Comparison of ENCODE assay signal across 10 cellular contexts in the genomic region with DNA sequence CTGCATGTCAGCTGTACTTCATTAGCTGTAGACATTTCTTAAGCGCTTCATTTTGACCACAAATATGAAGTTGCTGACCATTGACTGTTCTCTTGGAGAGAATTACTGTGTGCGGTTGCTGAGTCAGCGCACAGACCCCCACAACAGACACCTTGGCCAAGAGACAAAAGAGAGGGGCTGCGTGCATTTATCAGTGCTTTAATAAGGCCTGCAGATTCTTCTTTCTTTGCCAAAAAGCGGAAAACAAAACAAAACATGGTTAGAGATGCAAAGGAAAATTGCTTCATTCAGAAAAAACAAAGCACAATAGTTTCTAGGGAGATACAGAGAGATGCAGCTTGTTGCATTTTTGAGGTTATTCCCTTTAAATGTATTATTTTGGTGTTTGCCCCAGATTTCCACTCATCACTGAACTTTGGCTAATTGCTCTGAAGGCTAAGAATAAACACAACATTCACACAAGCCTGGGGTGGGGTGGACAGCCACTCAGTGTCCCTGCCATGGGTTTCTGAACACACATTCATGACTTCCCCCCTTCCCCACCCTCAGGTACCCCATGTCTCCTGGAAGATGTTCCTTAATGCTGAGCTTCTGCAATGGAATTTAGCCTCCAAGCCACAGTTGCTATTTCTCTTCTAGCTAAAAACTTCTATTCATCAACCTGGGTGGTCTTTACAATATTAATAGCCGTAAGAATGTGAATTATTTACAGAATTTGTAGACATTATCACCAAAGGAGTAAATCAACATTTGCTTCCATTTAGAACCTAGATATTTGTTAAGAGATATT.
DNase-seq lines count a peak whose midpoint lies in the region; FAIRE-seq and TF ChIP-seq lines count a peak whose summit lies in the region.
"Had no signal": no experiment of that assay in that cellular context is flagged by ENCODE, and none has a peak within 500 bp of the region (broad histone marks: within the 10 kb centered on the region; RNA-seq: fewer than 3 reads in every experiment).

No MANE protein-coding gene starts in this region.

- intact Hi-C loops in transverse colon (cut with DNase I; ENCODE audit: low total_unique reads): no loop called here

- H3K4me3 ChIP-seq in HFF-Myc (replicated peaks; ENCODE audit: low read depth, low read length) (no peak overlapping the region), astrocyte of the cerebellum (ENCODE audit: low read depth, low read length) (no peak overlapping the region), keratinocyte (ENCODE audit: control insufficient read depth in 2 of 3, extremely low read depth in 1 of 3, insufficient read depth in 2 of 3, low read depth in 1 of 3, low read length in 3 of 3) (no peak overlapping the region), transverse colon (no peak overlapping the region), BE2C (ENCODE audit: low read depth, low read length) (no peak overlapping the region)

- peaks cover 5% of the 10 kb centered on the region for H3K9me1 ChIP-seq in keratinocyte (ENCODE audit: control insufficient read depth, extremely low read depth, insufficient read depth, low read length)

- no peaks in the 10 kb centered on the region for H3K27me3 ChIP-seq in keratinocyte (ENCODE audit: control insufficient read depth, extremely low read depth, insufficient read depth, low read length)
- no peaks in the 10 kb centered on the region for H3K27me3 ChIP-seq in transverse colon
- no peaks in the 10 kb centered on the region for H3K27me3 ChIP-seq in BE2C

- dilution Hi-C loops in keratinocyte (cut with MboI; ENCODE audit: extremely low pct_ligation_motif_present, low sequenced_read_pairs): no loop called here

- no peak for TF ChIP-seq CTCF in HFF-Myc (IDR thresholded peaks at IDR 0.05; ENCODE audit: low read depth, low read length, missing control alignments)
- TF ChIP-seq CTCF in astrocyte of the cerebellum (IDR thresholded peaks at IDR 0.05; ENCODE audit: low read depth, low read length, missing control alignments): no peak
- TF ChIP-seq CTCF in keratinocyte (optimal IDR thresholded peaks at IDR 0.05 in 1 of 3, IDR thresholded peaks at IDR 0.05 in 1 of 3, conservative IDR thresholded peaks at IDR 0.05 in 1 of 3; ENCODE audit: extremely low read depth in 1 of 3, insufficient read depth in 2 of 3, low read length in 3 of 3): no peak
- TF ChIP-seq CTCF in transverse colon (IDR thresholded peaks at IDR 0.05): no peak
- no peak for TF ChIP-seq CTCF in BE2C (IDR thresholded peaks at IDR 0.05; ENCODE audit: low read depth, low read length)

- no peak overlapping the region for H3K4me2 ChIP-seq in keratinocyte (ENCODE audit: control insufficient read depth, extremely low read depth, insufficient read depth, low read depth, low read length)

- DNase-seq in HFF-Myc (ENCODE audit: extremely low read depth, low read depth): peak; percentile 88
- DNase-seq in astrocyte of the cerebellum (ENCODE audit: low read depth): peak; percentile 99
- DNase-seq in keratinocyte (ENCODE audit: low read depth, low spot score): no peak
- DNase-seq in transverse colon: no peak
- no peak for DNase-seq in DMS 273 (lab: John Stamatoyannopoulos, UW; ENCODE audit: unreplicated experiment)
- no peak for DNase-seq in activated effector memory CD4-positive, alpha-beta T cell treated with Interleukin-2 at 50 U/mL for 16 hours
- DNase-seq in BE2C: no peak
- DNase-seq: OCI-M1 had no signal

- H3K36me3 ChIP-seq in keratinocyte (ENCODE audit: control insufficient read depth in 2 of 2, extremely low read depth in 1 of 2, insufficient read depth in 2 of 2, low read length in 2 of 2): no peaks in the 10 kb centered on the region
- no peaks in the 10 kb centered on the region for H3K36me3 ChIP-seq in transverse colon
- no peaks in the 10 kb centered on the region for H3K36me3 ChIP-seq in BE2C

- TF ChIP-seq EP300 in transverse colon (IDR thresholded peaks at IDR 0.05; ENCODE audit: low read depth): no peak

- H3K9me3 ChIP-seq in keratinocyte (ENCODE audit: control insufficient read depth, low read depth, low read length): no peaks in the 10 kb centered on the region
- no peaks in the 10 kb centered on the region for H3K9me3 ChIP-seq in transverse colon
- H3K9me3 ChIP-seq in BE2C: no peaks in the 10 kb centered on the region

- no peaks in the 10 kb centered on the region for H4K20me1 ChIP-seq in keratinocyte (ENCODE audit: control insufficient read depth, extremely low read depth, insufficient read depth, low read length)

- H3K27ac ChIP-seq in keratinocyte (ENCODE audit: control insufficient read depth, insufficient read depth, low read length): peak overlapping the region; percentile 86
- H3K27ac ChIP-seq in transverse colon: peak overlapping the region in 3 of 4 donors; percentile 18 to 57 (median 26)
- H3K27ac ChIP-seq: HL-60, VCaP had no signal

- in situ Hi-C loops in astrocyte of the cerebellum (cut with HindIII; ENCODE audit: low sequenced_read_pairs): no loop called here
- in situ Hi-C loops in transverse colon (cut with MboI; ENCODE audit: low pct_ligation_motif_present in 1 of 4, low pct_unique_long_range_greater_than_20kb in 1 of 4, low sequenced_read_pairs in 3 of 4): no loop called here

- no peak for FAIRE-seq in keratinocyte (lab: Jason Lieb, UNC)

- no peaks in the 10 kb centered on the region for H3K79me2 ChIP-seq in keratinocyte (ENCODE audit: control insufficient read depth, insufficient read depth, low read length)

- H3K9ac ChIP-seq in keratinocyte (ENCODE audit: control insufficient read depth, extremely low read depth, insufficient read depth, low read length): no peak overlapping the region

- H3K4me1 ChIP-seq in keratinocyte (ENCODE audit: control insufficient read depth, extremely low read depth, insufficient read depth, low read length) (peaks cover 52% of the 10 kb centered on the region), transverse colon (peaks cover 0 to 4% (median 0%) of the 10 kb centered on the region in 4 donors), BE2C (no peaks in the 10 kb centered on the region)

- no peak for TF ChIP-seq POLR2A in transverse colon (IDR thresholded peaks at IDR 0.05)

- 80 to 88% methylated on average over 6 of the region's 6 CpGs for WGBS in transverse colon (ENCODE audit: low coverage in 1 of 2), 2 donors

- no peak overlapping the region for H2AFZ ChIP-seq in keratinocyte (ENCODE audit: control insufficient read depth, low read length)

Comparison
In these comparisons a context has a peak if more than half of its experiments do, and no peak if none do; other contexts are left out.
1. DNase-seq: peak in HFF-Myc (single experiment) and astrocyte of the cerebellum (single experiment); none in keratinocyte (single experiment), transverse colon (single experiment), DMS 273 (single experiment), activated effector memory CD4-positive, alpha-beta T cell treated with Interleukin-2 at 50 U/mL for 16 hours (single experiment) and BE2C (single experiment).